ENCODE assay signal across 17 cellular contexts in genomic region chrX:19684265-19684664, GRCh38.
DNase-seq lines count a peak whose midpoint lies in the region; ATAC-seq and TF ChIP-seq lines count a peak whose summit lies in the region.
"Had no signal": no experiment of that assay in that cellular context is flagged by ENCODE, and none has a peak within 500 bp of the region (broad histone marks: within the 10 kb centered on the region; RNA-seq: fewer than 3 reads in every experiment).

No MANE protein-coding gene starts in this region.

- no peak for ATAC-seq in CD4-positive, CD25-positive, alpha-beta regulatory T cell (ENCODE audit: low read depth in 2 of 2)
- ATAC-seq in naive thymus-derived CD8-positive, alpha-beta T cell, result peak in 1 of 2 donors; percentile 1
- no peak for ATAC-seq in GM18520 (IDR thresholded peaks at IDR 0.05; ENCODE audit: unreplicated experiment)

- no peak for DNase-seq in CD4-positive, CD25-positive, alpha-beta regulatory T cell
- DNase-seq in HT-29 (ENCODE audit: low spot score) (peak; percentile 50), NCI-H82 treated with DMSO at 0.1 percent for 48 hours (lab: John Stamatoyannopoulos, UW; ENCODE audit: unreplicated experiment) (no peak), sigmoid colon (no peak), OCI-M2 (lab: John Stamatoyannopoulos, UW; ENCODE audit: unreplicated experiment) (no peak)
- no peak for DNase-seq in activated T-helper 2 cell treated with anti-CD3 and anti-CD28 coated beads, Interferon-gamma antibody, Interleukin-2, Interleukin-4, amounts not matched to agents 10 μg/mL and 5 μg/mL and 100 μg/mL, durations not matched to agents 14 hours and 24 hours and 36 hours (ENCODE audit: low spot score)
- DNase-seq in naive thymus-derived CD8-positive, alpha-beta T cell, result no peak
- DNase-seq: amniotic stem cell, EL, mucosa of descending colon, NCI-H146, NCI-H524 treated with DMSO at 0.1 percent for 48 hours had no signal

- TF ChIP-seq POLR2A in sigmoid colon (IDR thresholded peaks at IDR 0.05), result no peak

- H3K4me3 Mint-ChIP-seq in CD4-positive, CD25-positive, alpha-beta regulatory T cell, result peak overlapping the region in 1 of 4 donors; percentile 11
- peak overlapping the region; percentile 64 for H3K4me3 Mint-ChIP-seq in activated T-helper 2 cell treated with anti-CD3 and anti-CD28 coated beads, Interferon-gamma antibody, Interleukin-2, Interleukin-4, amounts not matched to agents 10 μg/mL and 5 μg/mL and 100 μg/mL, durations not matched to agents 14 hours and 24 hours and 36 hours (ENCODE audit: low read depth)
- peak overlapping the region in 5 of 10 donors; percentile 13 to 69 (median 50) for H3K4me3 Mint-ChIP-seq in naive thymus-derived CD8-positive, alpha-beta T cell
- H3K4me3 Mint-ChIP-seq: CD14-positive monocyte; dendritic cell treated with granulocyte-macrophage colony-stimulating factor and Interleukin-4, amounts not matched to agents 40 ng/mL and 50 ng/mL, for 4 days had no signal

- intact Hi-C loops in activated T-helper 2 cell treated with anti-CD3 and anti-CD28 coated beads, Interferon-gamma antibody, Interleukin-2, Interleukin-4, amounts not matched to agents 10 μg/mL and 5 μg/mL and 100 μg/mL, durations not matched to agents 14 hours and 24 hours and 36 hours (cut with micrococcal nuclease), result loop anchor here (5.0 kb wide), 3 partner anchors 63 to 117 kb away; no protein-coding TSS in a partner anchor
- intact Hi-C loops in sigmoid colon (cut with DNase I), result no loop called here

- H3K36me3 Mint-ChIP-seq in CD4-positive, CD25-positive, alpha-beta regulatory T cell, result peaks cover 12% of the 10 kb centered on the region
- peaks cover 45% of the 10 kb centered on the region for H3K36me3 Mint-ChIP-seq in activated T-helper 2 cell treated with anti-CD3 and anti-CD28 coated beads, Interferon-gamma antibody, Interleukin-2, Interleukin-4, amounts not matched to agents 10 μg/mL and 5 μg/mL and 100 μg/mL, durations not matched to agents 14 hours and 24 hours and 36 hours (ENCODE audit: low read depth)
- peaks cover 0 to 49% (median 2%) of the 10 kb centered on the region in 3 donors for H3K36me3 Mint-ChIP-seq in naive thymus-derived CD8-positive, alpha-beta T cell

- peaks cover 51% of the 10 kb centered on the region for H3K4me1 ChIP-seq in CD4-positive, CD25-positive, alpha-beta regulatory T cell (ENCODE audit: control insufficient read depth, insufficient read depth, low read length, poor library complexity, severe bottlenecking)
- no peaks in the 10 kb centered on the region for H3K4me1 ChIP-seq in sigmoid colon

- peaks cover 17 to 74% (median 52%) of the 10 kb centered on the region in 4 donors for H3K4me1 Mint-ChIP-seq in CD4-positive, CD25-positive, alpha-beta regulatory T cell
- H3K4me1 Mint-ChIP-seq in activated T-helper 2 cell treated with anti-CD3 and anti-CD28 coated beads, Interferon-gamma antibody, Interleukin-2, Interleukin-4, amounts not matched to agents 10 μg/mL and 5 μg/mL and 100 μg/mL, durations not matched to agents 14 hours and 24 hours and 36 hours (ENCODE audit: low read depth), result peaks cover 67% of the 10 kb centered on the region
- peaks cover 29 to 84% (median 60%) of the 10 kb centered on the region in 4 donors for H3K4me1 Mint-ChIP-seq in naive thymus-derived CD8-positive, alpha-beta T cell

- TF ChIP-seq EP300 in sigmoid colon (IDR thresholded peaks at IDR 0.05), result no peak

- H3K27me3 ChIP-seq in CD4-positive, CD25-positive, alpha-beta regulatory T cell (ENCODE audit: control insufficient read depth, insufficient read depth, low read length), result no peaks in the 10 kb centered on the region
- H3K27me3 ChIP-seq in sigmoid colon, result no peaks in the 10 kb centered on the region
- H3K27me3 ChIP-seq: esophagus muscularis mucosa had no signal

- peaks cover 13% of the 10 kb centered on the region for H3K36me3 ChIP-seq in CD4-positive, CD25-positive, alpha-beta regulatory T cell (ENCODE audit: control insufficient read depth, insufficient read depth, low read length)
- H3K36me3 ChIP-seq in sigmoid colon, result no peaks in the 10 kb centered on the region
- H3K36me3 ChIP-seq: esophagus muscularis mucosa had no signal

- peak overlapping the region; percentile 91 to 97 (median 93) for H3K27ac Mint-ChIP-seq in CD4-positive, CD25-positive, alpha-beta regulatory T cell
- H3K27ac Mint-ChIP-seq in activated T-helper 2 cell treated with anti-CD3 and anti-CD28 coated beads, Interferon-gamma antibody, Interleukin-2, Interleukin-4, amounts not matched to agents 10 μg/mL and 5 μg/mL and 100 μg/mL, durations not matched to agents 14 hours and 24 hours and 36 hours, result peak overlapping the region; percentile 98
- H3K27ac Mint-ChIP-seq in naive thymus-derived CD8-positive, alpha-beta T cell, result peak overlapping the region; percentile 89 to 99 (median 97)
- H3K27ac Mint-ChIP-seq: progenitor cell of endocrine pancreas had no signal

- H3K4me3 ChIP-seq in CD4-positive, CD25-positive, alpha-beta regulatory T cell (ENCODE audit: low read depth, low read length), result no peak overlapping the region
- no peak overlapping the region for H3K4me3 ChIP-seq in sigmoid colon
- H3K4me3 ChIP-seq: esophagus muscularis mucosa, mucosa of descending colon had no signal

- peak overlapping the region; percentile 91 for H3K27ac ChIP-seq in CD4-positive, CD25-positive, alpha-beta regulatory T cell (ENCODE audit: insufficient read depth, low read length, poor library complexity, severe bottlenecking)
- H3K27ac ChIP-seq in sigmoid colon, result no peak overlapping the region

- H3K9me3 ChIP-seq in CD4-positive, CD25-positive, alpha-beta regulatory T cell (ENCODE audit: control insufficient read depth in 2 of 2, low read length in 2 of 2), result no peaks in the 10 kb centered on the region
- H3K9me3 ChIP-seq in sigmoid colon, result no peaks in the 10 kb centered on the region
- H3K9me3 ChIP-seq: esophagus muscularis mucosa, mucosa of descending colon had no signal

- TF ChIP-seq CTCF in sigmoid colon (IDR thresholded peaks at IDR 0.05), result no peak

- 67 to 70% methylated on average over 3 of the region's 3 CpGs for WGBS in sigmoid colon, 2 donors

- no peaks in the 10 kb centered on the region for H3K27me3 Mint-ChIP-seq in CD4-positive, CD25-positive, alpha-beta regulatory T cell
- no peaks in the 10 kb centered on the region for H3K27me3 Mint-ChIP-seq in activated T-helper 2 cell treated with anti-CD3 and anti-CD28 coated beads, Interferon-gamma antibody, Interleukin-2, Interleukin-4, amounts not matched to agents 10 μg/mL and 5 μg/mL and 100 μg/mL, durations not matched to agents 14 hours and 24 hours and 36 hours (ENCODE audit: low read depth)
- no peaks in the 10 kb centered on the region for H3K27me3 Mint-ChIP-seq in naive thymus-derived CD8-positive, alpha-beta T cell
- H3K27me3 Mint-ChIP-seq: dendritic cell treated with granulocyte-macrophage colony-stimulating factor and Interleukin-4, amounts not matched to agents 40 ng/mL and 50 ng/mL, for 4 days; progenitor cell of endocrine pancreas had no signal

- POLR2A ChIA-PET in naive thymus-derived CD8-positive, alpha-beta T cell (lab: Charles Lee), result interaction anchor here (0.5 kb wide), 1 partner anchor 67 kb away, joined by 3 read pairs; no protein-coding TSS in a partner anchor

- H3K9me3 Mint-ChIP-seq in CD4-positive, CD25-positive, alpha-beta regulatory T cell, result no peaks in the 10 kb centered on the region
- H3K9me3 Mint-ChIP-seq in activated T-helper 2 cell treated with anti-CD3 and anti-CD28 coated beads, Interferon-gamma antibody, Interleukin-2, Interleukin-4, amounts not matched to agents 10 μg/mL and 5 μg/mL and 100 μg/mL, durations not matched to agents 14 hours and 24 hours and 36 hours, result no peaks in the 10 kb centered on the region
- H3K9me3 Mint-ChIP-seq in naive thymus-derived CD8-positive, alpha-beta T cell, result peaks cover 0 to 2% (median 0%) of the 10 kb centered on the region in 9 donors
- H3K9me3 Mint-ChIP-seq: dendritic cell treated with granulocyte-macrophage colony-stimulating factor and Interleukin-4, amounts not matched to agents 40 ng/mL and 50 ng/mL, for 4 days had no signal
